8 cellular contexts compared by ENCODE assay signal in the genomic region with DNA sequence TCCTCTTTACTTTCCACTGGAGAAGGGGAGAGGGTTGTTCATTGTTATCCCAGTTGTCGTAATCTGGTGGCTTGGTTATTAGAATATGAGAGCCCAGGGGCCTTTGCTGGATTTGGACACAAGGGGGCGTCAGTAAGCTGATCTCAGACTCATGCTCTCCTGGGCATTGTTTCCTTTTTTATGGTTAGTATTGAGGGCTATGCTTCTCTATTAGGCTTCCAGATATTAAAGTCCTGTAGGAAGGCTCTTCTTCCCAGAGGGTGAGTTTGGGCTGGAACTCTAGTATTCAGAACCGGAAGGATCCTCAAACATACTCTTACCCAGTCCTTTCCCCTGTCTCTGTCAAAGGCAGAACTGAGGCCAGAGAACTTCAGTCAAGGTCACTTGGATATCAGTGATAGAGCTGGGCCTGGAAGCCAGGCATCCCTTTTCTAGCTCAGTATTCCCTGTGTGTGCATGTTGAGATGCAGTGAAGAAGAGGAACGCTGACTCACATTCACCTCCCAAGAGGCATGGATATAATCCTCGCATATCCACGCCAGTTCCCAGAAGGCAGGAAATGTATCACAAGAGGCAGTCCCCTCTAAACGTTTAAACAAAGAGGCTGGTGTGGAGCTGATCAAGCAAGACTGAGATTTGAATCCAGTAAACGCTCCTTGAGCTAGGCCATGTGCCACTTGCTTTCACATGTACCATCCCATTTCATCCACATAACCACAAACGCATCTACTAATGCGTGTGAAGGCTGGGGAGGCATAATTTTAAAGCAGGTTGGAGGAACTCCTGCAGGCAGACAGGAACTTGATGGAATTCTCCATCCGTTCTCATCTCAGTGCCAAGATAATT. TPM values are rescaled to one million over a fixed set of nuclear protein-coding genes. Genes with fewer than 3 reads are reported as not detected.
DNase-seq lines count a peak whose midpoint lies in the region; ATAC-seq, FAIRE-seq and TF ChIP-seq lines count a peak whose summit lies in the region.

No MANE protein-coding gene starts in this region.

- H3K9me3 ChIP-seq in lower lobe of right lung: no peaks in the 10 kb centered on the region

- H3K27ac Mint-ChIP-seq in activated CD4-positive, alpha-beta T cell treated with anti-CD3 and anti-CD28 coated beads, Interleukin-2, amount 10 ng/mL, durations not matched to agents 24 days and 14 days: no peak overlapping the region

- no peaks in the 10 kb centered on the region for H3K4me1 Mint-ChIP-seq in activated CD4-positive, alpha-beta T cell treated with anti-CD3 and anti-CD28 coated beads, Interleukin-2, amount 10 ng/mL, durations not matched to agents 24 days and 14 days

- H3K4me1 ChIP-seq in lower lobe of right lung: no peaks in the 10 kb centered on the region

- DNase-seq in A172 (ENCODE audit: low spot score): peak; percentile 63
- no peak for DNase-seq in GM12892 (ENCODE audit: insufficient read length)
- DNase-seq in NCI-H2227 treated with DMSO at 0.1 percent for 48 hours (lab: John Stamatoyannopoulos, UW): peak; percentile 71
- DNase-seq in activated CD4-positive, alpha-beta T cell treated with anti-CD3 and anti-CD28 coated beads, Interleukin-2, amount 10 ng/mL, durations not matched to agents 24 days and 14 days: peak; percentile 86
- peak; percentile 61 for DNase-seq in dedifferentiated amniotic fluid mesenchymal stem cell (ENCODE audit: extremely low spot score)
- DNase-seq in lower lobe of right lung: peak; percentile 52
- peak; percentile 12 to 22 (median 17) for DNase-seq in stimulated activated CD4-positive, alpha-beta T cell treated with anti-CD3 and anti-CD28 coated beads, TNF-alpha, amount 100 ng/mL, for 4 hours (ENCODE audit: low read depth in 3 of 3)

- no peak for TF ChIP-seq POLR2A in GM12892 (IDR thresholded peaks at IDR 0.05; ENCODE audit: low read depth, low read length)

- no peaks in the 10 kb centered on the region for H3K27me3 ChIP-seq in lower lobe of right lung (ENCODE audit: low read depth)

- no peak overlapping the region for H3K4me3 ChIP-seq in lower lobe of right lung

- no peaks in the 10 kb centered on the region for H3K27me3 Mint-ChIP-seq in activated CD4-positive, alpha-beta T cell treated with anti-CD3 and anti-CD28 coated beads, Interleukin-2, amount 10 ng/mL, durations not matched to agents 24 days and 14 days

- H3K36me3 ChIP-seq in lower lobe of right lung: peaks cover 96% of the 10 kb centered on the region

- peak; percentile 50 for FAIRE-seq in GM12892 (lab: Jason Lieb, UNC)

- H3K36me3 Mint-ChIP-seq in activated CD4-positive, alpha-beta T cell treated with anti-CD3 and anti-CD28 coated beads, Interleukin-2, amount 10 ng/mL, durations not matched to agents 24 days and 14 days (ENCODE audit: low read depth): peaks cover 30% of the 10 kb centered on the region

- intact Hi-C loops in activated CD4-positive, alpha-beta T cell treated with anti-CD3 and anti-CD28 coated beads, Interleukin-2, amount 10 ng/mL, durations not matched to agents 24 days and 14 days (cut with micrococcal nuclease): no loop called here
- intact Hi-C loops in lower lobe of right lung (cut with DNase I): no loop called here

- H3K9me3 Mint-ChIP-seq in activated CD4-positive, alpha-beta T cell treated with anti-CD3 and anti-CD28 coated beads, Interleukin-2, amount 10 ng/mL, durations not matched to agents 24 days and 14 days: no peaks in the 10 kb centered on the region

- H3K4me3 Mint-ChIP-seq in activated CD4-positive, alpha-beta T cell treated with anti-CD3 and anti-CD28 coated beads, Interleukin-2, amount 10 ng/mL, durations not matched to agents 24 days and 14 days: no peak overlapping the region

- peak; percentile 55 to 63 for ATAC-seq in lower lobe of right lung
- ATAC-seq in GM18498 (IDR thresholded peaks at IDR 0.05; ENCODE audit: unreplicated experiment): no peak

- H3K27ac ChIP-seq in lower lobe of right lung: peak overlapping the region; percentile 26

- TF ChIP-seq CTCF in lower lobe of right lung (IDR thresholded peaks at IDR 0.05): peak; percentile 77

RNA-seq across cellular contexts. Expression of gene UBE3B, which starts 41.6 kb away (rescaled TPM):
- total RNA-seq in A172 (2014; rRNA removed; shearing (Covaris generic)): 28.4 and 30.2 TPM in 2 replicates
- polyA plus RNA-seq in GM12892 (2012; ENCODE audit: missing spikeins): 16.9 TPM
- total RNA-seq in activated CD4-positive, alpha-beta T cell treated with anti-CD3 and anti-CD28 coated beads, Interleukin-2, amount 10 ng/mL, durations not matched to agents 24 days and 14 days: 28.9 and 32.2 TPM in 2 replicates
- 40.1 TPM for total RNA-seq in lower lobe of right lung

RNA-seq across cellular contexts. Expression of gene KCTD10, which starts 41.9 kb away (rescaled TPM):
- 19.6 and 53.6 TPM in 2 replicates for total RNA-seq in A172 (2014; rRNA removed; shearing (Covaris generic))
- polyA plus RNA-seq in GM12892 (2012; ENCODE audit: missing spikeins): 15.9 TPM
- total RNA-seq in activated CD4-positive, alpha-beta T cell treated with anti-CD3 and anti-CD28 coated beads, Interleukin-2, amount 10 ng/mL, durations not matched to agents 24 days and 14 days: 47.5 and 48.5 TPM in 2 replicates
- 61.4 TPM for total RNA-seq in lower lobe of right lung

RNA-seq across cellular contexts. Expression of gene MMAB, which starts 54.3 kb away (rescaled TPM):
- total RNA-seq in A172 (2014; rRNA removed; shearing (Covaris generic)): 51.2 and 52.0 TPM in 2 replicates
- polyA plus RNA-seq in GM12892 (2012; ENCODE audit: missing spikeins): 40.2 TPM
- 44.3 and 45.8 TPM in 2 replicates for total RNA-seq in activated CD4-positive, alpha-beta T cell treated with anti-CD3 and anti-CD28 coated beads, Interleukin-2, amount 10 ng/mL, durations not matched to agents 24 days and 14 days
- 55.0 TPM for total RNA-seq in lower lobe of right lung

RNA-seq across cellular contexts. Expression of gene MVK, which starts 54.6 kb away (rescaled TPM):
- 18.7 and 30.2 TPM in 2 replicates for total RNA-seq in A172 (2014; rRNA removed; shearing (Covaris generic))
- polyA plus RNA-seq in GM12892 (2012; ENCODE audit: missing spikeins): 17.4 TPM
- 20.7 and 21.5 TPM in 2 replicates for total RNA-seq in activated CD4-positive, alpha-beta T cell treated with anti-CD3 and anti-CD28 coated beads, Interleukin-2, amount 10 ng/mL, durations not matched to agents 24 days and 14 days
- total RNA-seq in lower lobe of right lung: 25.1 TPM
